In genomic region chr17:81298325-81298990, GRCh38 we compare ENCODE assay signal across 1 cellular context.
TF ChIP-seq lines count a peak whose summit lies in the region.

No MANE protein-coding gene starts in this region.

TF ChIP-seq in HepG2, 621 proteins besides CTCF, POLR2A, EP300 and RAD21:
- TF ChIP-seq ZNF589 (CRISPR knock-in tag; conservative IDR thresholded peaks at IDR 0.05) (no peak), ZNF207 (IDR thresholded peaks at IDR 0.05; ENCODE audit: borderline replicate concordance) (no peak), GATAD2A (CRISPR knock-in tag; IDR thresholded peaks at IDR 0.05) (no peak), DNMT1 (CRISPR knock-in tag; IDR thresholded peaks at IDR 0.05) (no peak), ZBTB7A (CRISPR knock-in tag; IDR thresholded peaks at IDR 0.05) (no peak), JUN (CRISPR knock-in tag; IDR thresholded peaks at IDR 0.05) (0 out of 2 replicates have a peak, but pooled peaks have one; percentile 33), SRSF4 (IDR thresholded peaks at IDR 0.05; ENCODE audit: low read depth, low read length, poor library complexity, severe bottlenecking) (no peak), FOXO4 (CRISPR knock-in tag; conservative IDR thresholded peaks at IDR 0.05) (no peak), ZNF121 (CRISPR knock-in tag; IDR thresholded peaks at IDR 0.05) (peak; percentile 49; the same call in 1 of the 2 replicates), KMT2B (CRISPR knock-in tag; IDR thresholded peaks at IDR 0.05) (no peak), FOXA3 (CRISPR knock-in tag; IDR thresholded peaks at IDR 0.05) (peak; percentile 19; the same call in 1 of the 2 replicates), EED (CRISPR knock-in tag; IDR thresholded peaks at IDR 0.05) (no peak), ZNF766 (CRISPR knock-in tag; IDR thresholded peaks at IDR 0.05; ENCODE audit: borderline replicate concordance) (no peak), ZC3H13 (CRISPR knock-in tag; IDR thresholded peaks at IDR 0.05) (no peak), RFX3 (CRISPR knock-in tag; IDR thresholded peaks at IDR 0.05) (no peak), MAFK (conservative IDR thresholded peaks at IDR 0.05 in 1 of 2, IDR thresholded peaks at IDR 0.05 in 1 of 2; ENCODE audit: low read length in 2 of 2) (no peak), HDAC1 (CRISPR knock-in tag; IDR thresholded peaks at IDR 0.05) (no peak), ATF1 (CRISPR knock-in tag; IDR thresholded peaks at IDR 0.05) (no peak), ZNF672 (CRISPR knock-in tag; IDR thresholded peaks at IDR 0.05) (no peak), THAP9 (CRISPR knock-in tag; IDR thresholded peaks at IDR 0.05; ENCODE audit: borderline replicate concordance) (no peak), ARNT2 (CRISPR knock-in tag; IDR thresholded peaks at IDR 0.05; ENCODE audit: low read depth) (no peak), JUNB (CRISPR knock-in tag; IDR thresholded peaks at IDR 0.05; ENCODE audit: borderline replicate concordance) (no peak), FOXA1 (IDR thresholded peaks at IDR 0.05) (no peak), FOXA1 (CRISPR knock-in tag; IDR thresholded peaks at IDR 0.05) (0 out of 2 replicates have a peak, but pooled peaks have one; percentile 8), ZNF510 (CRISPR knock-in tag; IDR thresholded peaks at IDR 0.05; ENCODE audit: low read depth) (no peak), ZNF225 (CRISPR knock-in tag; IDR thresholded peaks at IDR 0.05) (no peak), UBTF (CRISPR knock-in tag; IDR thresholded peaks at IDR 0.05) (no peak), REL (CRISPR knock-in tag; conservative IDR thresholded peaks at IDR 0.05) (no peak), PATZ1 (CRISPR knock-in tag; IDR thresholded peaks at IDR 0.05) (no peak), TCF7L2 (IDR thresholded peaks at IDR 0.05; ENCODE audit: low read depth, low read length) (no peak), ZNF720 (CRISPR knock-in tag; IDR thresholded peaks at IDR 0.05) (no peak), AHR (CRISPR knock-in tag; IDR thresholded peaks at IDR 0.05) (no peak), SP4 (CRISPR knock-in tag; IDR thresholded peaks at IDR 0.05) (no peak), ARID2 (CRISPR knock-in tag; IDR thresholded peaks at IDR 0.05; ENCODE audit: borderline replicate concordance) (0 out of 2 replicates have a peak, but pooled peaks have one; percentile 22), ZNF230 (CRISPR knock-in tag; IDR thresholded peaks at IDR 0.05) (no peak)
- TF ChIP-seq, protein P1, sequence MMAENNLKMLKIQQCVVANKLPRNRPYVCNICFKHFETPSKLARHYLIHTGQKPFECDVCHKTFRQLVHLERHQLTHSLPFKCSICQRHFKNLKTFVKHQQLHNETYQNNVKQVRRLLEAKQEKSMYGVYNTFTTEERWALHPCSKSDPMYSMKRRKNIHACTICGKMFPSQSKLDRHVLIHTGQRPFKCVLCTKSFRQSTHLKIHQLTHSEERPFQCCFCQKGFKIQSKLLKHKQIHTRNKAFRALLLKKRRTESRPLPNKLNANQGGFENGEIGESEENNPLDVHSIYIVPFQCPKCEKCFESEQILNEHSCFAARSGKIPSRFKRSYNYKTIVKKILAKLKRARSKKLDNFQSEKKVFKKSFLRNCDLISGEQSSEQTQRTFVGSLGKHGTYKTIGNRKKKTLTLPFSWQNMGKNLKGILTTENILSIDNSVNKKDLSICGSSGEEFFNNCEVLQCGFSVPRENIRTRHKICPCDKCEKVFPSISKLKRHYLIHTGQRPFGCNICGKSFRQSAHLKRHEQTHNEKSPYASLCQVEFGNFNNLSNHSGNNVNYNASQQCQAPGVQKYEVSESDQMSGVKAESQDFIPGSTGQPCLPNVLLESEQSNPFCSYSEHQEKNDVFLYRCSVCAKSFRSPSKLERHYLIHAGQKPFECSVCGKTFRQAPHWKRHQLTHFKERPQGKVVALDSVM (CRISPR knock-in tag; IDR thresholded peaks at IDR 0.05) = no peak
- TF ChIP-seq, protein P2, sequence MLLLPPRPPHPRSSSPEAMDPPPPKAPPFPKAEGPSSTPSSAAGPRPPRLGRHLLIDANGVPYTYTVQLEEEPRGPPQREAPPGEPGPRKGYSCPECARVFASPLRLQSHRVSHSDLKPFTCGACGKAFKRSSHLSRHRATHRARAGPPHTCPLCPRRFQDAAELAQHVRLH (CRISPR knock-in tag; IDR thresholded peaks at IDR 0.05; ENCODE audit: borderline replicate concordance, low read depth) = no peak
- TF ChIP-seq, protein P3, sequence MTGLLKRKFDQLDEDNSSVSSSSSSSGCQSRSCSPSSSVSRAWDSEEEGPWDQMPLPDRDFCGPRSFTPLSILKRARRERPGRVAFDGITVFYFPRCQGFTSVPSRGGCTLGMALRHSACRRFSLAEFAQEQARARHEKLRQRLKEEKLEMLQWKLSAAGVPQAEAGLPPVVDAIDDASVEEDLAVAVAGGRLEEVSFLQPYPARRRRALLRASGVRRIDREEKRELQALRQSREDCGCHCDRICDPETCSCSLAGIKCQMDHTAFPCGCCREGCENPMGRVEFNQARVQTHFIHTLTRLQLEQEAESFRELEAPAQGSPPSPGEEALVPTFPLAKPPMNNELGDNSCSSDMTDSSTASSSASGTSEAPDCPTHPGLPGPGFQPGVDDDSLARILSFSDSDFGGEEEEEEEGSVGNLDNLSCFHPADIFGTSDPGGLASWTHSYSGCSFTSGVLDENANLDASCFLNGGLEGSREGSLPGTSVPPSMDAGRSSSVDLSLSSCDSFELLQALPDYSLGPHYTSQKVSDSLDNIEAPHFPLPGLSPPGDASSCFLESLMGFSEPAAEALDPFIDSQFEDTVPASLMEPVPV (CRISPR knock-in tag; IDR thresholded peaks at IDR 0.05) = no peak
- TF ChIP-seq, protein P4, sequence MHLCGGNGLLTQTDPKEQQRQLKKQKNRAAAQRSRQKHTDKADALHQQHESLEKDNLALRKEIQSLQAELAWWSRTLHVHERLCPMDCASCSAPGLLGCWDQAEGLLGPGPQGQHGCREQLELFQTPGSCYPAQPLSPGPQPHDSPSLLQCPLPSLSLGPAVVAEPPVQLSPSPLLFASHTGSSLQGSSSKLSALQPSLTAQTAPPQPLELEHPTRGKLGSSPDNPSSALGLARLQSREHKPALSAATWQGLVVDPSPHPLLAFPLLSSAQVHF (CRISPR knock-in tag; IDR thresholded peaks at IDR 0.05) = no peak
